ENCODE assay signal across 13 cellular contexts in genomic region chr18:28086530-28087172, GRCh38.
DNase-seq lines count a peak whose midpoint lies in the region; FAIRE-seq and TF ChIP-seq lines count a peak whose summit lies in the region.
"Had no signal": no experiment of that assay in that cellular context is flagged by ENCODE, and none has a peak within 500 bp of the region (broad histone marks: within the 10 kb centered on the region; RNA-seq: fewer than 3 reads in every experiment).

No MANE protein-coding gene starts in this region.

- H3K9ac ChIP-seq in astrocyte (ENCODE audit: low read length), result peak overlapping the region; percentile 52
- H3K9ac ChIP-seq in colonic mucosa (ENCODE audit: low read depth in 2 of 2, low read length in 2 of 2), result no peak overlapping the region

- TF ChIP-seq CTCF in astrocyte (IDR thresholded peaks at IDR 0.05; ENCODE audit: insufficient read depth, low read depth, low read length) (no peak), left ventricle myocardium inferior (IDR thresholded peaks at IDR 0.05; ENCODE audit: borderline replicate concordance) (no peak), colonic mucosa (IDR thresholded peaks at IDR 0.05) (no peak), GM20000 (IDR thresholded peaks at IDR 0.05; ENCODE audit: extremely low read depth, missing control alignments) (no peak), GM10266 (IDR thresholded peaks at IDR 0.05; ENCODE audit: control insufficient read depth, insufficient read depth, low read depth, missing control alignments) (no peak)

- no peaks in the 10 kb centered on the region for H3K36me3 ChIP-seq in astrocyte (ENCODE audit: insufficient read depth, low read length)
- no peaks in the 10 kb centered on the region for H3K36me3 ChIP-seq in left ventricle myocardium inferior
- H3K36me3 ChIP-seq in colonic mucosa, result no peaks in the 10 kb centered on the region

- peak overlapping the region; percentile 28 for H3K4me3 Mint-ChIP-seq in astrocyte (ENCODE audit: unreplicated experiment)
- H3K4me3 Mint-ChIP-seq: type B pancreatic cell had no signal

- H3K27me3 ChIP-seq in astrocyte (ENCODE audit: insufficient read depth, low read length), result no peaks in the 10 kb centered on the region
- H3K27me3 ChIP-seq in left ventricle myocardium inferior (ENCODE audit: low read depth), result no peaks in the 10 kb centered on the region
- H3K27me3 ChIP-seq in colonic mucosa, result no peaks in the 10 kb centered on the region

- H2AFZ ChIP-seq in astrocyte (ENCODE audit: low read depth, low read length), result no peak overlapping the region

- no peaks in the 10 kb centered on the region for H3K9me3 Mint-ChIP-seq in astrocyte (ENCODE audit: unreplicated experiment)
- H3K9me3 Mint-ChIP-seq: type B pancreatic cell had no signal

- peak overlapping the region; percentile 6 for H3K4me3 ChIP-seq in astrocyte (ENCODE audit: insufficient read depth, low read depth, low read length)
- H3K4me3 ChIP-seq in left ventricle myocardium inferior, result peak overlapping the region; percentile 9
- H3K4me3 ChIP-seq in colonic mucosa, result no peak overlapping the region

- DNase-seq in H4 (ENCODE audit: low spot score) (peak; percentile 29), astrocyte (ENCODE audit: low read depth) (peak; percentile 81), left ventricle myocardium inferior (no peak), putamen (ENCODE audit: low spot score) (peak; percentile 89), colonic mucosa (no peak), GM20000 (ENCODE audit: low spot score) (no peak), GM10266 (ENCODE audit: extremely low spot score) (no peak)
- no peak for DNase-seq in activated naive CD4-positive, alpha-beta T cell treated with Interleukin-2 at 50 U/mL for 16 hours
- DNase-seq: cerebellar nuclear complex; DMS79 treated with DMSO at 0.1 percent for 48 hours; kidney; stimulated activated CD4-positive, alpha-beta T cell treated with anti-CD3 and anti-CD28 coated beads, Interleukin-1b, Interleukin-23, amount 100 ng/mL, for 48 hours had no signal

- peaks cover 99% of the 10 kb centered on the region for H3K79me2 ChIP-seq in astrocyte (ENCODE audit: insufficient read depth, low read length)

- peak overlapping the region; percentile 75 for H3K27ac ChIP-seq in astrocyte (ENCODE audit: low read depth, low read length)
- peak overlapping the region; percentile 54 for H3K27ac ChIP-seq in left ventricle myocardium inferior (replicated peaks)
- no peak overlapping the region for H3K27ac ChIP-seq in colonic mucosa

- H3K27ac Mint-ChIP-seq in astrocyte (ENCODE audit: unreplicated experiment), result peak overlapping the region; percentile 96
- H3K27ac Mint-ChIP-seq: type B pancreatic cell had no signal

- H3K4me1 ChIP-seq in astrocyte (ENCODE audit: insufficient read depth, low read length) (peaks cover 29% of the 10 kb centered on the region), left ventricle myocardium inferior (peaks cover 80% of the 10 kb centered on the region), colonic mucosa (no peaks in the 10 kb centered on the region)

- intact Hi-C loops in left ventricle myocardium inferior (cut with micrococcal nuclease) (no loop called here), colonic mucosa (cut with DNase I) (no loop called here)

- H3K9me3 ChIP-seq in astrocyte (ENCODE audit: insufficient read depth, low read depth, low read length) (no peaks in the 10 kb centered on the region), left ventricle myocardium inferior (replicated peaks) (no peaks in the 10 kb centered on the region), colonic mucosa (no peaks in the 10 kb centered on the region)

- peaks cover 26% of the 10 kb centered on the region for H4K20me1 ChIP-seq in astrocyte (ENCODE audit: insufficient read depth, low read length)

- H3K4me2 ChIP-seq in astrocyte (ENCODE audit: low read length), result peak overlapping the region; percentile 81

- no peaks in the 10 kb centered on the region for H3K27me3 Mint-ChIP-seq in astrocyte (ENCODE audit: low read depth, unreplicated experiment)
- H3K27me3 Mint-ChIP-seq: type B pancreatic cell had no signal

- H3K4me1 Mint-ChIP-seq in astrocyte (ENCODE audit: low read depth, unreplicated experiment), result peaks cover 59% of the 10 kb centered on the region

- peak; percentile 73 for FAIRE-seq in astrocyte (lab: Jason Lieb, UNC)
- FAIRE-seq: kidney had no signal

- H3K36me3 Mint-ChIP-seq in astrocyte (ENCODE audit: low read depth, unreplicated experiment), result peaks cover 2% of the 10 kb centered on the region
- H3K36me3 Mint-ChIP-seq: type B pancreatic cell had no signal

Comparison
In these comparisons a context has a peak if more than half of its experiments do, and no peak if none do; other contexts are left out.
1. DNase-seq: peak in H4 (single experiment), astrocyte (single experiment) and putamen (single experiment); none in left ventricle myocardium inferior (single experiment), colonic mucosa (single experiment), GM20000 (single experiment), GM10266 (single experiment) and activated naive CD4-positive, alpha-beta T cell treated with Interleukin-2 at 50 U/mL for 16 hours (single experiment).